ENCODE assay signal across 31 cellular contexts in genomic region chr10:131400518-131400917, GRCh38.
"Had no signal": no experiment of that assay in that cellular context is flagged by ENCODE, and none has a peak within 500 bp of the region (broad histone marks: within the 10 kb centered on the region; RNA-seq: fewer than 3 reads in every experiment).

No MANE protein-coding gene starts in this region.

- ATAC-seq: activated CD4-positive, alpha-beta T cell treated with anti-CD3 and anti-CD28 coated beads for 36 hours; activated CD8-positive, alpha-beta memory T cell treated with anti-CD3 and anti-CD28 coated beads, Interleukin-2, amount 10 ng/mL, durations not matched to agents 7 days and 5 days; activated CD8-positive, alpha-beta T cell treated with anti-CD3 and anti-CD28 coated beads, Interleukin-2, amount 10 ng/mL, durations not matched to agents 7 days and 5 days; esophagus mucosa; T-helper 17 cell had no signal

- H3K27me3 Mint-ChIP-seq: activated CD4-positive, alpha-beta memory T cell treated with anti-CD3 and anti-CD28 coated beads for 36 hours; activated CD4-positive, alpha-beta T cell treated with anti-CD3 and anti-CD28 coated beads, Interleukin-2, amount 10 ng/mL, durations not matched to agents 24 days and 14 days; activated CD8-positive, alpha-beta memory T cell treated with anti-CD3 and anti-CD28 coated beads, Interleukin-2, amount 10 ng/mL, durations not matched to agents 7 days and 5 days; activated naive CD4-positive, alpha-beta T cell treated with anti-CD3 and anti-CD28 coated beads, Interleukin-2, amount 50 U/mL, for 24 hours; brain had no signal

- H3K27me3 ChIP-seq: ascending aorta, cardiac muscle cell, colonic mucosa had no signal

- H3K9me3 Mint-ChIP-seq: activated CD4-positive, alpha-beta memory T cell treated with anti-CD3 and anti-CD28 coated beads for 36 hours; activated CD4-positive, alpha-beta T cell treated with anti-CD3 and anti-CD28 coated beads, Interleukin-2, amount 10 ng/mL, durations not matched to agents 24 days and 14 days; activated naive CD4-positive, alpha-beta T cell treated with anti-CD3 and anti-CD28 coated beads for 36 hours; activated naive CD4-positive, alpha-beta T cell treated with anti-CD3 and anti-CD28 coated beads, Interleukin-2, amount 50 U/mL, for 24 hours; activated naive CD8-positive, alpha-beta T cell treated with anti-CD3 and anti-CD28 coated beads, Interleukin-2, amount 10 ng/mL, durations not matched to agents 7 days and 5 days; activated T-helper 1 cell treated with anti-CD3 and anti-CD28 coated beads, Interleukin-12 subunit alpha, Interleukin-12 subunit beta, Interleukin-2, Interleukin-4 antibody, amounts not matched to agents 30 ng/mL and 10 ng/mL and 1 ng/mL, durations not matched to agents 14 hours and 24 hours and 36 hours; activated T-helper 2 cell treated with anti-CD3 and anti-CD28 coated beads, Interferon-gamma antibody, Interleukin-2, Interleukin-4, amounts not matched to agents 10 μg/mL and 5 μg/mL and 100 μg/mL, durations not matched to agents 14 hours and 24 hours and 36 hours; endodermal cell; T-helper 2 cell treated with Interferon-gamma antibody and Interleukin-4, amounts not matched to agents 5 μg/mL and 100 μg/mL, for 36 hours had no signal

- H3K27ac Mint-ChIP-seq: activated CD4-positive, alpha-beta memory T cell treated with anti-CD3 and anti-CD28 coated beads for 36 hours; activated CD4-positive, alpha-beta T cell treated with anti-CD3 and anti-CD28 coated beads for 36 hours; activated CD4-positive, alpha-beta T cell treated with anti-CD3 and anti-CD28 coated beads, Interleukin-2, amount 10 ng/mL, durations not matched to agents 24 days and 14 days; activated CD8-positive, alpha-beta memory T cell treated with anti-CD3 and anti-CD28 coated beads, Interleukin-2, amount 10 ng/mL, durations not matched to agents 7 days and 5 days; activated CD8-positive, alpha-beta T cell treated with anti-CD3 and anti-CD28 coated beads, Interleukin-2, amount 10 ng/mL, durations not matched to agents 7 days and 5 days; activated naive CD4-positive, alpha-beta T cell treated with anti-CD3 and anti-CD28 coated beads for 36 hours; activated naive CD4-positive, alpha-beta T cell treated with anti-CD3 and anti-CD28 coated beads, Interleukin-2, amount 50 U/mL, for 24 hours; activated naive CD8-positive, alpha-beta T cell treated with anti-CD3 and anti-CD28 coated beads, Interleukin-2, amount 10 ng/mL, durations not matched to agents 7 days and 5 days; activated T-helper 1 cell treated with anti-CD3 and anti-CD28 coated beads, Interleukin-12 subunit alpha, Interleukin-12 subunit beta, Interleukin-2, Interleukin-4 antibody, amounts not matched to agents 30 ng/mL and 10 ng/mL and 1 ng/mL, durations not matched to agents 14 hours and 24 hours and 36 hours; activated T-helper 2 cell treated with anti-CD3 and anti-CD28 coated beads, Interferon-gamma antibody, Interleukin-2, Interleukin-4, amounts not matched to agents 10 μg/mL and 5 μg/mL and 100 μg/mL, durations not matched to agents 14 hours and 24 hours and 36 hours; endodermal cell; T-helper 17 cell; T-helper 2 cell treated with Interferon-gamma antibody and Interleukin-4, amounts not matched to agents 5 μg/mL and 100 μg/mL, for 36 hours had no signal

- H3K4me3 Mint-ChIP-seq: activated CD4-positive, alpha-beta memory T cell treated with anti-CD3 and anti-CD28 coated beads for 36 hours; activated CD4-positive, alpha-beta T cell treated with anti-CD3 and anti-CD28 coated beads for 36 hours; activated CD4-positive, alpha-beta T cell treated with anti-CD3 and anti-CD28 coated beads, Interleukin-2, amount 10 ng/mL, durations not matched to agents 24 days and 14 days; activated CD8-positive, alpha-beta memory T cell treated with anti-CD3 and anti-CD28 coated beads, Interleukin-2, amount 10 ng/mL, durations not matched to agents 7 days and 5 days; activated CD8-positive, alpha-beta T cell treated with anti-CD3 and anti-CD28 coated beads, Interleukin-2, amount 10 ng/mL, durations not matched to agents 7 days and 5 days; activated naive CD4-positive, alpha-beta T cell treated with anti-CD3 and anti-CD28 coated beads for 36 hours; activated naive CD4-positive, alpha-beta T cell treated with anti-CD3 and anti-CD28 coated beads, Interleukin-2, amount 50 U/mL, for 24 hours; activated naive CD8-positive, alpha-beta T cell treated with anti-CD3 and anti-CD28 coated beads, Interleukin-2, amount 10 ng/mL, durations not matched to agents 7 days and 5 days; activated T-helper 1 cell treated with anti-CD3 and anti-CD28 coated beads, Interleukin-12 subunit alpha, Interleukin-12 subunit beta, Interleukin-2, Interleukin-4 antibody, amounts not matched to agents 30 ng/mL and 10 ng/mL and 1 ng/mL, durations not matched to agents 14 hours and 24 hours and 36 hours; brain; endodermal cell; T-helper 17 cell; T-helper 2 cell treated with Interferon-gamma antibody and Interleukin-4, amounts not matched to agents 5 μg/mL and 100 μg/mL, for 36 hours had no signal

- H3K4me1 Mint-ChIP-seq: activated CD4-positive, alpha-beta T cell treated with anti-CD3 and anti-CD28 coated beads for 36 hours; activated CD4-positive, alpha-beta T cell treated with anti-CD3 and anti-CD28 coated beads, Interleukin-2, amount 10 ng/mL, durations not matched to agents 24 days and 14 days; activated CD8-positive, alpha-beta memory T cell treated with anti-CD3 and anti-CD28 coated beads, Interleukin-2, amount 10 ng/mL, durations not matched to agents 7 days and 5 days; activated naive CD4-positive, alpha-beta T cell treated with anti-CD3 and anti-CD28 coated beads, Interleukin-2, amount 50 U/mL, for 24 hours; activated naive CD8-positive, alpha-beta T cell treated with anti-CD3 and anti-CD28 coated beads, Interleukin-2, amount 10 ng/mL, durations not matched to agents 7 days and 5 days; endodermal cell; T-helper 17 cell had no signal

- H3K4me1 ChIP-seq: ascending aorta, breast epithelium, colonic mucosa had no signal

- H3K27ac ChIP-seq: ascending aorta, breast epithelium, cardiac muscle cell, colonic mucosa had no signal

- H3K4me3 ChIP-seq: ascending aorta, breast epithelium, cardiac muscle cell, colonic mucosa had no signal

- H3K9me3 ChIP-seq: ascending aorta, breast epithelium, colonic mucosa had no signal

- DNase-seq: activated CD4-positive, alpha-beta memory T cell treated with anti-CD3 and anti-CD28 coated beads for 36 hours; activated CD4-positive, alpha-beta T cell treated with anti-CD3 and anti-CD28 coated beads for 36 hours; activated CD4-positive, alpha-beta T cell treated with anti-CD3 and anti-CD28 coated beads, Interleukin-2, amount 10 ng/mL, durations not matched to agents 24 days and 14 days; activated CD4-positive, CD25-positive, alpha-beta regulatory T cell; activated CD4-positive, CD25-positive, alpha-beta regulatory T cell treated with anti-CD3 and anti-CD28 coated beads, Interleukin-2, amount 50 U/mL, for 72 hours; activated CD8-positive, alpha-beta memory T cell treated with anti-CD3 and anti-CD28 coated beads, Interleukin-2, amount 10 ng/mL, durations not matched to agents 7 days and 5 days; activated CD8-positive, alpha-beta memory T cell treated with anti-CD3 and anti-CD28 coated beads, Interleukin-2, amount 50 U/mL, for 4 hours; activated CD8-positive, alpha-beta T cell treated with anti-CD3 and anti-CD28 coated beads, Interleukin-2, amount 10 ng/mL, durations not matched to agents 7 days and 5 days; activated effector memory CD4-positive, alpha-beta T cell treated with anti-CD3 and anti-CD28 coated beads, Interleukin-2, amount 50 U/mL, for 16 hours; activated naive CD4-positive, alpha-beta T cell treated with anti-CD3 and anti-CD28 coated beads for 36 hours; activated naive CD8-positive, alpha-beta T cell treated with anti-CD3 and anti-CD28 coated beads, Interleukin-2, amount 10 ng/mL, durations not matched to agents 7 days and 5 days; activated T-cell treated with anti-CD3 and anti-CD28 coated beads, Interleukin-2, amount 50 U/mL, for 1 hour; activated T-cell treated with anti-CD3 and anti-CD28 coated beads, Interleukin-2, amount 50 U/mL, for 48 hours; central memory CD4-positive, alpha-beta T cell; cerebellar nuclear complex; colonic mucosa; effector memory CD4-positive, alpha-beta T cell; endodermal cell; foreskin fibroblast; T-helper 1 cell; T-helper 17 cell; T1000 had no signal

- H3K36me3 Mint-ChIP-seq: activated CD4-positive, alpha-beta memory T cell treated with anti-CD3 and anti-CD28 coated beads for 36 hours; activated CD8-positive, alpha-beta memory T cell treated with anti-CD3 and anti-CD28 coated beads, Interleukin-2, amount 10 ng/mL, durations not matched to agents 7 days and 5 days; activated naive CD4-positive, alpha-beta T cell treated with anti-CD3 and anti-CD28 coated beads, Interleukin-2, amount 50 U/mL, for 24 hours; activated naive CD8-positive, alpha-beta T cell treated with anti-CD3 and anti-CD28 coated beads, Interleukin-2, amount 10 ng/mL, durations not matched to agents 7 days and 5 days; brain had no signal

- H3K36me3 ChIP-seq: ascending aorta, breast epithelium, cardiac muscle cell, colonic mucosa had no signal
